Comparison of ENCODE assay signal across 8 cellular contexts in the genomic region with DNA sequence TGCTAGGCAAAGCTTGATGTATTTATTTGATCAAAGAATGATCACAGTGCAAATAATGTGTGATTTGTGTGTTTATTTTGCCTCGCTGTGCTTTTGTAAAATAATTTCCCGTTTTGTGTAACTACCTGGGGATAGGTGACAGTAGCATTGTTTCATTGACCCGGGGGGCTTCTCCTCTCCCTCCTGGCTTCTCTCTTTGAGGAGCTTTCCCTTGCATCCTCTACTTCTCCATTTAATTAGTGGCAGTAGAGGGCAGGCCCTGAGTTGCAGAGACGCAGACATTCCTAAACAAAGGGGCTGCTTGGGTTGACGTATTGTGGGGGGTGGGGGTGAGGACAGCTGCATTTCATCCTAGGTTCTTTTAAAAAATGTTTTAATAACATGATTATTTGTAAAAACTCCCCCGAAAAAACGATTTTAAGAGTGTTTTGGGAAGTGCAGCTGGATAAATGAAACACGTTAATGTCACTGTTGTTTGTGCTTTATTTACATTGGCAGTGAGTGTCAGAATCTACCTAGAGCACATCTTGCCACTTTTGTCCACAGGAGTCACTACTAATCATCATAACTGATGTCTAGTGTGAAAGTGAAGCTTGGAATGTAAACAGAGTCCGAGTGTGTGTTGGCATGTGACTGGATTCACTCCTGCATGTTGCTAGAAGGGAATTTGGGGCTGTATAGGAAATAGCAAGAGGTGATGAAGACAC. TPM values are rescaled to one million over a fixed set of nuclear protein-coding genes. Genes with fewer than 3 reads are reported as not detected.
DNase-seq lines count a peak whose midpoint lies in the region; ATAC-seq lines count a peak whose summit lies in the region.

No MANE protein-coding gene starts in this region.

- H3K4me1 Mint-ChIP-seq in naive thymus-derived CD4-positive, alpha-beta T cell: peaks cover 18 to 30% (median 25%) of the 10 kb centered on the region in 7 donors

- DNase-seq in COR-L47 (lab: John Stamatoyannopoulos, UW) (peak; percentile 52), NCI-H1417 (lab: John Stamatoyannopoulos, UW) (peak in 2 of 3 experiments; percentile 42 to 90), cerebellum (ENCODE audit: low spot score) (peak; percentile 30), SIG-M5 (lab: John Stamatoyannopoulos, UW) (no peak), putamen (ENCODE audit: low spot score) (no peak), NCI-H2227 treated with DMSO at 0.1 percent for 48 hours (lab: John Stamatoyannopoulos, UW) (no peak)
- DNase-seq in naive thymus-derived CD4-positive, alpha-beta T cell: no peak
- no peak for DNase-seq in activated CD4-positive, alpha-beta T cell treated with anti-CD3 and anti-CD28 coated beads, Interleukin-2, amount 50 U/mL, for 1 hour

- peaks cover 0 to 51% (median 0%) of the 10 kb centered on the region in 5 donors for H3K27me3 Mint-ChIP-seq in naive thymus-derived CD4-positive, alpha-beta T cell

- H3K27ac Mint-ChIP-seq in naive thymus-derived CD4-positive, alpha-beta T cell: peak overlapping the region in 1 of 9 donors; percentile 92

- H3K4me3 ChIP-seq in naive thymus-derived CD4-positive, alpha-beta T cell (ENCODE audit: low read length): no peak overlapping the region

- no peaks in the 10 kb centered on the region for H3K36me3 Mint-ChIP-seq in naive thymus-derived CD4-positive, alpha-beta T cell

- H3K9me3 ChIP-seq in naive thymus-derived CD4-positive, alpha-beta T cell (ENCODE audit: control insufficient read depth in 2 of 3, low read length in 3 of 3): no peaks in the 10 kb centered on the region

- H3K4me1 ChIP-seq in naive thymus-derived CD4-positive, alpha-beta T cell (ENCODE audit: control insufficient read depth in 2 of 2, insufficient read depth in 2 of 2, low read length in 2 of 2): peaks cover 0 to 8% of the 10 kb centered on the region in 2 donors

- H3K36me3 ChIP-seq in naive thymus-derived CD4-positive, alpha-beta T cell (ENCODE audit: control insufficient read depth in 2 of 3, insufficient read depth in 3 of 3, low read length in 3 of 3): peaks cover 0 to 3% (median 0%) of the 10 kb centered on the region in 3 experiments

- H3K9me3 Mint-ChIP-seq in naive thymus-derived CD4-positive, alpha-beta T cell: no peaks in the 10 kb centered on the region

- H3K27me3 ChIP-seq in naive thymus-derived CD4-positive, alpha-beta T cell (ENCODE audit: control insufficient read depth in 2 of 2, insufficient read depth in 2 of 2, low read length in 2 of 2): no peaks in the 10 kb centered on the region

- peak overlapping the region; percentile 88 to 96 (median 93) for H3K4me3 Mint-ChIP-seq in naive thymus-derived CD4-positive, alpha-beta T cell

- POLR2A ChIA-PET in naive thymus-derived CD4-positive, alpha-beta T cell (lab: Charles Lee): interaction anchor here (0.5 kb wide), 1 partner anchor 402 kb away, joined by 3 read pairs; no protein-coding TSS in a partner anchor

- CTCF ChIA-PET in naive thymus-derived CD4-positive, alpha-beta T cell (lab: Charles Lee): no interaction called here

- no peak for ATAC-seq in naive thymus-derived CD4-positive, alpha-beta T cell

- intact Hi-C loops in naive thymus-derived CD4-positive, alpha-beta T cell (cut with micrococcal nuclease): loop anchor here in 1 of 2 donors (10.0 kb wide), 1 partner anchor 1859 kb away; no protein-coding TSS in a partner anchor

- no peak overlapping the region for H3K27ac ChIP-seq in naive thymus-derived CD4-positive, alpha-beta T cell (ENCODE audit: low read depth, low read length)

RNA-seq across cellular contexts. Expression of a gene that starts 2.2 kb away (rescaled TPM):
- 160 TPM for total RNA-seq in cerebellum
- 10 to 100 TPM in 1 of 5 experiments, 1 to 10 TPM in 4; 3.7 to 10.3 (median 4.2) TPM for total RNA-seq in naive thymus-derived CD4-positive, alpha-beta T cell
- 1 to 10 TPM; 1.1 to 2.0 TPM for polyA plus RNA-seq in naive thymus-derived CD4-positive, alpha-beta T cell

Comparison
In these comparisons a context has a peak if more than half of its experiments do, and no peak if none do; other contexts are left out.
1. DNase-seq: peak in COR-L47 (single experiment), NCI-H1417 (2 of 3) and cerebellum (single experiment); none in naive thymus-derived CD4-positive, alpha-beta T cell (0 of 9), SIG-M5 (single experiment), activated CD4-positive, alpha-beta T cell treated with anti-CD3 and anti-CD28 coated beads, Interleukin-2, amount 50 U/mL, for 1 hour (single experiment), putamen (single experiment) and NCI-H2227 treated with DMSO at 0.1 percent for 48 hours (single experiment).
2. RNA of a gene that starts 2.2 kb away (total RNA-seq): 160 TPM in cerebellum (single experiment); 3.7 to 10.3 TPM in naive thymus-derived CD4-positive, alpha-beta T cell; every median in the first group is over 10 times any median in the second.